In genomic region chr17:22171631-22172030, GRCh38 we compare ENCODE assay signal across 20 cellular contexts.
"Had no signal": no experiment of that assay in that cellular context is flagged by ENCODE, and none has a peak within 500 bp of the region (broad histone marks: within the 10 kb centered on the region; RNA-seq: fewer than 3 reads in every experiment).

No MANE protein-coding gene starts in this region.

- H3K27ac ChIP-seq: RWPE1 had no signal

- DNase-seq: KBM-7, MV-4-11, NCI-H1092, NCI-H1105 treated with DMSO at 0.1 percent for 48 hours, NCI-H1417 treated with DMSO at 0.1 percent for 48 hours, NCI-H146, NCI-H1694 treated with DMSO at 0.1 percent for 48 hours, NCI-H1930, NCI-H2081, NCI-H2107, NCI-H2171, NCI-H226, NCI-H446, NCI-H510A, NCI-H524 treated with DMSO at 0.1 percent for 48 hours, NCI-H748 treated with DMSO at 0.1 percent for 48 hours, SHP77, SK-N-SH, T-helper 1 cell had no signal

- H3K9me3 ChIP-seq: SK-N-SH had no signal

- H3K4me2 ChIP-seq: SK-N-SH had no signal

- H3K9ac ChIP-seq: SK-N-SH had no signal

- H3K9me2 ChIP-seq: SK-N-SH had no signal
